1 cellular context compared by ENCODE assay signal in the genomic region with DNA sequence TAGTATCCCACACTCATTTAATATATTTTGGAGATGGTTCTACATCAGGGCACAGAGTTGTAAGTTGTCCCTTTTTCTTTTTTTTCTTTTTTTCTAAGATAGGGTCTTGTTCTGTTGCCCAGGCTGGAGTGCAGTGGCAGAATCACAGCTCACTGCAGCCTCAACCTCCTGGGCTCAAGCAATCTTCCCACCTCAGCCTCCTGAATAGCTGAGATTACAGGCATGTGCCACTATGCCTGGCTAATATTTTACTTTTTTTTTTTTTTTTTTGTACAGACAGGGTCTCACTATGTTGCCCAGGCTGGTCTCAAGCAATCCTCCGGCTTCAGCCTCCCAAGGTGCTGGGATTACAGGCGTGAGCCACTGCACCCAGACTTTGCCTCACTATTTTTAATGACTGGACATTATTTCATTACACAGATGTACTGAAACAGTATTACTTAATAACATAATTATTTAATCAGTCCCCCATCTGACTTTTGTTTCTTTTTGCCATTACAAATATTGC.
A peak's percentile ranks its signal among the peaks of the same experiment; 100 is the strongest.
TF ChIP-seq lines count a peak whose summit lies in the region.

No MANE protein-coding gene starts in this region.

TF ChIP-seq in HEK293T, 16 proteins besides CTCF, POLR2A, EP300 and RAD21:
- peak; percentile 54 for TF ChIP-seq ZNF384 (IDR thresholded peaks at IDR 0.05)
